Comparison of ENCODE assay signal across 8 cellular contexts in genomic region chr4:82429728-82430192, GRCh38. TPM values are rescaled to one million over a fixed set of nuclear protein-coding genes. Genes with fewer than 3 reads are reported as not detected.
A peak's percentile ranks its signal among the peaks of the same experiment; 100 is the strongest.
DNase-seq lines count a peak whose midpoint lies in the region; ATAC-seq and TF ChIP-seq lines count a peak whose summit lies in the region.

No MANE protein-coding gene starts in this region.

- peaks cover 41% of the 10 kb centered on the region for H3K36me3 Mint-ChIP-seq in activated T-cell treated with anti-CD3 and anti-CD28 coated beads, Interleukin-2, amount 50 U/mL, for 4 hours (ENCODE audit: insufficient read depth)
- peaks cover 62% of the 10 kb centered on the region for H3K36me3 Mint-ChIP-seq in activated CD4-positive, alpha-beta memory T cell treated with anti-CD3 and anti-CD28 coated beads for 36 hours

- peaks cover 0 to 27% of the 10 kb centered on the region in 2 donors for H3K36me3 ChIP-seq in gastroesophageal sphincter
- H3K36me3 ChIP-seq in prostate gland, result no peaks in the 10 kb centered on the region

- TF ChIP-seq CTCF in gastroesophageal sphincter (IDR thresholded peaks at IDR 0.05) (no peak), prostate gland (IDR thresholded peaks at IDR 0.05) (no peak)

- no peak for TF ChIP-seq EP300 in gastroesophageal sphincter (IDR thresholded peaks at IDR 0.05)

- H3K27me3 ChIP-seq in gastroesophageal sphincter (no peaks in the 10 kb centered on the region), prostate gland (replicated peaks; ENCODE audit: insufficient read depth) (no peaks in the 10 kb centered on the region)

- POLR2A ChIA-PET in activated CD4-positive, alpha-beta memory T cell treated with anti-CD3 and anti-CD28 coated beads for 36 hours (lab: Charles Lee), result interaction anchor here (0.9 to 4.0 kb wide), 12 partner anchors 8 to 470 kb away, joined by 3 to 57 read pairs (median 6); partner anchors contain the start of genes HNRNPD and THAP9

- no peaks in the 10 kb centered on the region for H3K9me3 Mint-ChIP-seq in activated T-cell treated with anti-CD3 and anti-CD28 coated beads, Interleukin-2, amount 50 U/mL, for 4 hours
- no peaks in the 10 kb centered on the region for H3K9me3 Mint-ChIP-seq in activated CD4-positive, alpha-beta memory T cell treated with anti-CD3 and anti-CD28 coated beads for 36 hours

- 0% methylated on average over 9 of the region's 58 CpGs; no CpG with 5 or more reads in 1 of the 2 donors for WGBS in gastroesophageal sphincter (ENCODE audit: low coverage in 1 of 2), 2 donors
- WGBS in prostate gland, result 0% methylated on average over 21 of the region's 58 CpGs

- TF ChIP-seq POLR2A in gastroesophageal sphincter (IDR thresholded peaks at IDR 0.05), result no peak
- TF ChIP-seq POLR2A in prostate gland (IDR thresholded peaks at IDR 0.05), result no peak

- CTCF ChIA-PET in activated CD4-positive, alpha-beta memory T cell treated with anti-CD3 and anti-CD28 coated beads for 36 hours (lab: Charles Lee), result interaction anchor here (0.8 to 4.2 kb wide), 11 partner anchors 10 to 143 kb away, joined by 3 to 25 read pairs (median 5); partner anchors contain the start of gene HNRNPD

- peaks cover 60% of the 10 kb centered on the region for H3K4me1 Mint-ChIP-seq in activated T-cell treated with anti-CD3 and anti-CD28 coated beads, Interleukin-2, amount 50 U/mL, for 4 hours (ENCODE audit: low read depth)
- H3K4me1 Mint-ChIP-seq in activated CD4-positive, alpha-beta memory T cell treated with anti-CD3 and anti-CD28 coated beads for 36 hours (ENCODE audit: low read depth), result peaks cover 57% of the 10 kb centered on the region

- peaks cover 3 to 55% (median 17%) of the 10 kb centered on the region in 3 donors for H3K4me1 ChIP-seq in gastroesophageal sphincter
- H3K4me1 ChIP-seq in prostate gland (replicated peaks), result peaks cover 3% of the 10 kb centered on the region

- intact Hi-C loops in activated CD4-positive, alpha-beta memory T cell treated with anti-CD3 and anti-CD28 coated beads for 36 hours (cut with micrococcal nuclease), result loop anchor here (1.0 to 5.0 kb wide), 10 partner anchors 55 to 1028 kb away; partner anchors contain the start of genes COPS4, COQ2, HELQ and LIN54
- intact Hi-C loops in prostate gland (cut with DNase I), result loop anchor here (2.0 to 10.0 kb wide), 4 partner anchors 55 to 605 kb away; partner anchors contain the start of genes COPS4, SEC31A and THAP9

- peak; percentile 3 for ATAC-seq in activated T-cell treated with anti-CD3 and anti-CD28 coated beads, Interleukin-2, amount 50 U/mL, for 4 hours
- ATAC-seq in HG03354 (IDR thresholded peaks at IDR 0.05; ENCODE audit: poor library complexity, severe bottlenecking, unreplicated experiment), result peak; percentile 17
- ATAC-seq in gastroesophageal sphincter, result peak; percentile 2
- no peak for ATAC-seq in HG02642 (IDR thresholded peaks at IDR 0.05; ENCODE audit: poor library complexity, unreplicated experiment)

- peak overlapping the region; percentile 55 to 85 for H3K4me3 ChIP-seq in gastroesophageal sphincter
- peak overlapping the region; percentile 90 to 96 for H3K4me3 ChIP-seq in prostate gland

- H3K9me3 ChIP-seq in gastroesophageal sphincter (no peaks in the 10 kb centered on the region), prostate gland (no peaks in the 10 kb centered on the region)

- DNase-seq in activated T-cell treated with anti-CD3 and anti-CD28 coated beads, Interleukin-2, amount 50 U/mL, for 4 hours, result no peak
- DNase-seq in activated T-cell treated with anti-CD3 and anti-CD28 coated beads, Interleukin-2, amount 50 U/mL, for 48 hours, result no peak
- no peak for DNase-seq in activated CD4-positive, alpha-beta memory T cell treated with anti-CD3 and anti-CD28 coated beads for 36 hours
- DNase-seq in prostate gland (ENCODE audit: low spot score), result no peak
- no peak for DNase-seq in NCI-H1105 treated with DMSO at 0.1 percent for 48 hours (lab: John Stamatoyannopoulos, UW)

- H3K4me3 Mint-ChIP-seq in activated T-cell treated with anti-CD3 and anti-CD28 coated beads, Interleukin-2, amount 50 U/mL, for 4 hours, result peak overlapping the region; percentile 100
- H3K4me3 Mint-ChIP-seq in activated CD4-positive, alpha-beta memory T cell treated with anti-CD3 and anti-CD28 coated beads for 36 hours, result peak overlapping the region; percentile 99

- peak overlapping the region; percentile 82 to 99 (median 94) for H3K27ac ChIP-seq in gastroesophageal sphincter
- H3K27ac ChIP-seq in prostate gland, result peak overlapping the region; percentile 98

- H3K27me3 Mint-ChIP-seq in activated T-cell treated with anti-CD3 and anti-CD28 coated beads, Interleukin-2, amount 50 U/mL, for 4 hours (ENCODE audit: low read depth), result no peaks in the 10 kb centered on the region
- H3K27me3 Mint-ChIP-seq in activated CD4-positive, alpha-beta memory T cell treated with anti-CD3 and anti-CD28 coated beads for 36 hours, result no peaks in the 10 kb centered on the region

- peak overlapping the region; percentile 97 for H3K27ac Mint-ChIP-seq in activated CD4-positive, alpha-beta memory T cell treated with anti-CD3 and anti-CD28 coated beads for 36 hours

RNA-seq across cellular contexts. Expression of gene HNRNPDL, which starts 0.5 kb away (rescaled TPM):
- total RNA-seq in activated T-cell treated with anti-CD3 and anti-CD28 coated beads, Interleukin-2, amount 50 U/mL, for 4 hours, result 100 to 1,000 TPM; 682 to 719 (median 695) TPM
- 100 to 1,000 TPM; 264 to 277 TPM for total RNA-seq in activated CD4-positive, alpha-beta memory T cell treated with anti-CD3 and anti-CD28 coated beads for 36 hours
- total RNA-seq in gastroesophageal sphincter, result 100 to 1,000 TPM; 140 to 226 (median 195) TPM
- total RNA-seq in prostate gland, result 100 to 1,000 TPM; 158 to 177 TPM

RNA-seq across cellular contexts. Expression of gene ENOPH1, which starts 0.6 kb away (rescaled TPM):
- 10 to 100 TPM; 75.3 to 96.4 (median 86.0) TPM for total RNA-seq in activated T-cell treated with anti-CD3 and anti-CD28 coated beads, Interleukin-2, amount 50 U/mL, for 4 hours
- 10 to 100 TPM; 69.2 to 70.8 TPM for total RNA-seq in activated CD4-positive, alpha-beta memory T cell treated with anti-CD3 and anti-CD28 coated beads for 36 hours
- 10 to 100 TPM; 19.8 to 32.4 (median 23.8) TPM for total RNA-seq in gastroesophageal sphincter
- 10 to 100 TPM; 28.7 to 38.1 TPM for total RNA-seq in prostate gland

RNA-seq across cellular contexts. Expression of gene HNRNPD, which starts 56.0 kb away (rescaled TPM):
- 100 to 1,000 TPM; 447 to 507 (median 468) TPM for total RNA-seq in activated T-cell treated with anti-CD3 and anti-CD28 coated beads, Interleukin-2, amount 50 U/mL, for 4 hours
- 100 to 1,000 TPM; 398 to 400 TPM for total RNA-seq in activated CD4-positive, alpha-beta memory T cell treated with anti-CD3 and anti-CD28 coated beads for 36 hours
- total RNA-seq in gastroesophageal sphincter, result 10 to 100 TPM; 47.8 to 82.5 (median 72.8) TPM
- 10 to 100 TPM; 48.7 to 87.3 TPM for total RNA-seq in prostate gland

Comparison
In these comparisons a context has a peak if more than half of its experiments do, and no peak if none do; other contexts are left out.
1. RNA of gene HNRNPD, which starts 56.0 kb away (total RNA-seq): 447 to 507 TPM in activated T-cell treated with anti-CD3 and anti-CD28 coated beads, Interleukin-2, amount 50 U/mL, for 4 hours and 398 to 400 TPM in activated CD4-positive, alpha-beta memory T cell treated with anti-CD3 and anti-CD28 coated beads for 36 hours; 48.7 to 87.3 TPM in prostate gland and 47.8 to 82.5 TPM in gastroesophageal sphincter; every median in the first group is over 4 times any median in the second.